Comparison of ENCODE assay signal across 12 cellular contexts in genomic region chr6:111711989-111712388, GRCh38.
DNase-seq lines count a peak whose midpoint lies in the region; ATAC-seq and TF ChIP-seq lines count a peak whose summit lies in the region.
"Had no signal": no experiment of that assay in that cellular context is flagged by ENCODE, and none has a peak within 500 bp of the region (broad histone marks: within the 10 kb centered on the region; RNA-seq: fewer than 3 reads in every experiment).

No MANE protein-coding gene starts in this region.

- no peak for ATAC-seq in Right ventricle myocardium inferior
- ATAC-seq in activated naive CD8-positive, alpha-beta T cell treated with anti-CD3 and anti-CD28 coated beads, Interleukin-2, amount 50 U/mL, for 24 hours: no peak
- no peak for ATAC-seq in naive thymus-derived CD4-positive, alpha-beta T cell
- ATAC-seq: body of pancreas had no signal

- H3K4me1 Mint-ChIP-seq in activated naive CD8-positive, alpha-beta T cell treated with anti-CD3 and anti-CD28 coated beads, Interleukin-2, amount 50 U/mL, for 24 hours: peaks cover 84% of the 10 kb centered on the region
- peaks cover 41 to 82% (median 70%) of the 10 kb centered on the region in 7 donors for H3K4me1 Mint-ChIP-seq in naive thymus-derived CD4-positive, alpha-beta T cell

- H3K27me3 ChIP-seq in left ventricle myocardium inferior (ENCODE audit: low read depth) (no peaks in the 10 kb centered on the region), uterus (no peaks in the 10 kb centered on the region)
- no peaks in the 10 kb centered on the region for H3K27me3 ChIP-seq in naive thymus-derived CD4-positive, alpha-beta T cell (ENCODE audit: control insufficient read depth in 2 of 2, insufficient read depth in 2 of 2, low read length in 2 of 2)
- H3K27me3 ChIP-seq: body of pancreas had no signal

- no peak for TF ChIP-seq POLR2A in uterus (IDR thresholded peaks at IDR 0.05)

- no peaks in the 10 kb centered on the region for H3K9me3 Mint-ChIP-seq in activated naive CD8-positive, alpha-beta T cell treated with anti-CD3 and anti-CD28 coated beads, Interleukin-2, amount 50 U/mL, for 24 hours
- peaks cover 0 to 3% (median 0%) of the 10 kb centered on the region in 11 donors for H3K9me3 Mint-ChIP-seq in naive thymus-derived CD4-positive, alpha-beta T cell
- H3K9me3 Mint-ChIP-seq: GM23338 had no signal

- H3K4me3 ChIP-seq in left ventricle myocardium inferior (no peak overlapping the region), uterus (no peak overlapping the region)
- no peak overlapping the region for H3K4me3 ChIP-seq in naive thymus-derived CD4-positive, alpha-beta T cell (ENCODE audit: low read length)
- H3K4me3 ChIP-seq: body of pancreas, GM23338 had no signal

- DNase-seq in left ventricle myocardium inferior (no peak), Right ventricle myocardium inferior (ENCODE audit: missing footprints) (no peak), uterus (no peak), D341Med (ENCODE audit: low spot score) (no peak), pons (ENCODE audit: low spot score) (no peak)
- DNase-seq in activated naive CD8-positive, alpha-beta T cell treated with anti-CD3 and anti-CD28 coated beads, Interleukin-2, amount 50 U/mL, for 24 hours: no peak
- no peak for DNase-seq in naive thymus-derived CD4-positive, alpha-beta T cell
- DNase-seq in central memory CD4-positive, alpha-beta T cell: no peak
- DNase-seq: stimulated activated CD8-positive, alpha-beta memory T cell treated with anti-CD3 and anti-CD28 coated beads, Interleukin-4, amount 100 ng/mL, for 48 hours had no signal

- no peak for TF ChIP-seq CTCF in left ventricle myocardium inferior (IDR thresholded peaks at IDR 0.05; ENCODE audit: borderline replicate concordance)
- TF ChIP-seq CTCF in uterus (IDR thresholded peaks at IDR 0.05): no peak

- peaks cover 13% of the 10 kb centered on the region for H3K36me3 ChIP-seq in left ventricle myocardium inferior
- peaks cover 0 to 25% (median 16%) of the 10 kb centered on the region in 3 experiments for H3K36me3 ChIP-seq in naive thymus-derived CD4-positive, alpha-beta T cell (ENCODE audit: control insufficient read depth in 2 of 3, insufficient read depth in 3 of 3, low read length in 3 of 3)
- H3K36me3 ChIP-seq in uterus: no peaks in the 10 kb centered on the region

- peak overlapping the region; percentile 83 for H3K27ac Mint-ChIP-seq in activated naive CD8-positive, alpha-beta T cell treated with anti-CD3 and anti-CD28 coated beads, Interleukin-2, amount 50 U/mL, for 24 hours
- H3K27ac Mint-ChIP-seq in naive thymus-derived CD4-positive, alpha-beta T cell: peak overlapping the region; percentile 70 to 98 (median 93)
- H3K27ac Mint-ChIP-seq: GM23338 had no signal

- POLR2A ChIA-PET in naive thymus-derived CD4-positive, alpha-beta T cell (lab: Charles Lee): interaction anchor here (1.2 to 1.3 kb wide), 2 partner anchors 10 to 288 kb away, joined by 4 read pairs; no protein-coding TSS in a partner anchor

- H3K4me1 ChIP-seq in left ventricle myocardium inferior (peaks cover 35% of the 10 kb centered on the region), uterus (no peaks in the 10 kb centered on the region)
- peaks cover 47 to 59% of the 10 kb centered on the region in 2 donors for H3K4me1 ChIP-seq in naive thymus-derived CD4-positive, alpha-beta T cell (ENCODE audit: control insufficient read depth in 2 of 2, insufficient read depth in 2 of 2, low read length in 2 of 2)

- CTCF ChIA-PET in naive thymus-derived CD4-positive, alpha-beta T cell (lab: Charles Lee): interaction anchor here (0.6 to 3.8 kb wide), 7 partner anchors 10 to 731 kb away, joined by 3 to 26 read pairs (median 3); no protein-coding TSS in a partner anchor

- no peaks in the 10 kb centered on the region for H3K27me3 Mint-ChIP-seq in activated naive CD8-positive, alpha-beta T cell treated with anti-CD3 and anti-CD28 coated beads, Interleukin-2, amount 50 U/mL, for 24 hours
- H3K27me3 Mint-ChIP-seq in naive thymus-derived CD4-positive, alpha-beta T cell: no peaks in the 10 kb centered on the region

- H3K9me3 ChIP-seq in left ventricle myocardium inferior (replicated peaks): no peaks in the 10 kb centered on the region
- no peaks in the 10 kb centered on the region for H3K9me3 ChIP-seq in naive thymus-derived CD4-positive, alpha-beta T cell (ENCODE audit: control insufficient read depth in 2 of 3, low read length in 3 of 3)
- H3K9me3 ChIP-seq in uterus: no peaks in the 10 kb centered on the region
- H3K9me3 ChIP-seq: body of pancreas had no signal

- H3K27ac ChIP-seq in left ventricle myocardium inferior (replicated peaks) (peak overlapping the region; percentile 67), uterus (peak overlapping the region; percentile 62 to 76)
- H3K27ac ChIP-seq in naive thymus-derived CD4-positive, alpha-beta T cell (ENCODE audit: low read depth, low read length): peak overlapping the region; percentile 59
- H3K27ac ChIP-seq: body of pancreas, epithelial cell of prostate had no signal

- H3K4me3 Mint-ChIP-seq in activated naive CD8-positive, alpha-beta T cell treated with anti-CD3 and anti-CD28 coated beads, Interleukin-2, amount 50 U/mL, for 24 hours: no peak overlapping the region
- H3K4me3 Mint-ChIP-seq in naive thymus-derived CD4-positive, alpha-beta T cell: peak overlapping the region in 8 of 10 donors; percentile 13 to 67 (median 50)
- H3K4me3 Mint-ChIP-seq: GM23338 had no signal

- intact Hi-C loops in left ventricle myocardium inferior (cut with micrococcal nuclease): loop anchor here (2.0 to 10.0 kb wide), 3 partner anchors 163 to 331 kb away; partner anchors contain the start of gene FYN
- intact Hi-C loops in Right ventricle myocardium inferior (cut with DNase I): loop anchor here (1.0 to 5.0 kb wide), 2 partner anchors 70 to 161 kb away; partner anchors contain the start of gene FYN
- intact Hi-C loops in naive thymus-derived CD4-positive, alpha-beta T cell (cut with micrococcal nuclease): loop anchor here (2.0 to 5.0 kb wide), 3 partner anchors 93 to 450 kb away; no protein-coding TSS in a partner anchor
- intact Hi-C loops in uterus (cut with DNase I; ENCODE audit: low total_unique reads): loop anchor here (2.0 to 10.0 kb wide), 3 partner anchors 163 to 335 kb away; partner anchors contain the start of gene FYN

- peaks cover 92% of the 10 kb centered on the region for H3K36me3 Mint-ChIP-seq in activated naive CD8-positive, alpha-beta T cell treated with anti-CD3 and anti-CD28 coated beads, Interleukin-2, amount 50 U/mL, for 24 hours (ENCODE audit: low read depth)
- peaks cover 13 to 62% (median 37%) of the 10 kb centered on the region in 5 donors for H3K36me3 Mint-ChIP-seq in naive thymus-derived CD4-positive, alpha-beta T cell
